8 cellular contexts compared by ENCODE assay signal in the genomic region with DNA sequence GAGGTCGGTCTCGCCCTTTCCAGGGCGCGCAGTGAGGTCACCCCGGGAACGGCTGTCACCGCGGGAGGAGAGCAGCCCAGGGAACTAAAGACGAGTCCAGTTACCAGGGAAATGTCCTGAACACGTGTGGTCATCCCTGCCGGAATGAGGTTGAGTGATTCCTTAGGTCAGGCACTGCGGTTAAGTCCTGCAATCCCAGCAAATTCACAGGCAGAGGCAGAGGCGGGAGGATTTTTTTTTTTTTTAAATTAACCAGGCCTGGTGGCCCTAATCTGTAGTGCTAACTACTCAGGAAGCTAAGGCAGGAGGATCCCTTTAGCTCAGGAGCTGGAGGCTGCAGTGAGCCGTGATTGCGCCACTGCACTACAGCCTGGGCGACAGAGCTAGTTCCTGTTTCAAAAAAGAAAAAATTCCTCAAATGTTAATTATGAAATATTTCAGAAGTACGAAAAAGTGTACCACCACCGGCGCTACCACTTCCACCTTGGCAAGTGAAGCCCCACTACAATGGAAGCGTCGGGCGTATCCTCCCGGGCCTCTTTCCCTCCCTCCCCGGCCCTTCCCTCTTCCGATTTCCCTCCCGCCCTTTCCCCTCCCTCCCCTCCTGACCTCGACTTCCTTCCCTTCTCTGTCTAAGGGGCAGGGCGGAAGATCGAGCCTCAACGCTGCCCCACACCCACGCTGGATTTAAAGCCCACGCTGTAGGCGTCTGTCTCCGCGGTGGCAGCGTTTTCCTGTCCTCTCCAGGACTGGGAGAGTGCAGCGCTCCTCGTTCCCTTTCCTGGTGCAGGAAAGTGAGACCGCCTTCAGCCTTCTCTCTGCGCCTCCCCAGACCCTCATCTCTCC. TPM values are rescaled to one million over a fixed set of nuclear protein-coding genes. Genes with fewer than 3 reads are reported as not detected.
DNase-seq lines count a peak whose midpoint lies in the region; ATAC-seq and TF ChIP-seq lines count a peak whose summit lies in the region.

No MANE protein-coding gene starts in this region.

- peaks cover 0 to 16% (median 0%) of the 10 kb centered on the region in 4 donors for H3K27me3 ChIP-seq in esophagus squamous epithelium

- TF ChIP-seq CTCF in HFF-Myc (IDR thresholded peaks at IDR 0.05; ENCODE audit: low read depth, low read length, missing control alignments) = no peak
- peak in 1 of 6 experiments; percentile 12 for TF ChIP-seq CTCF in esophagus squamous epithelium (IDR thresholded peaks at IDR 0.05)

- DNase-seq in AG08395 (ENCODE audit: low spot score) (peak; percentile 66), HFF-Myc (ENCODE audit: extremely low read depth, low read depth) (no peak), esophagus squamous epithelium (lab: John Stamatoyannopoulos, UW) (no peak), mucosa of gallbladder (ENCODE audit: low spot score) (peak; percentile 61), ureter (ENCODE audit: low spot score) (peak; percentile 76), GM19238 (ENCODE audit: insufficient read length, low spot score) (no peak)
- peak; percentile 19 to 38 for DNase-seq in activated CD4-positive, alpha-beta T cell treated with anti-CD3 and anti-CD28 coated beads, Interleukin-2, amount 50 U/mL, for 48 hours

- intact Hi-C loops in esophagus squamous epithelium (cut with DNase I) = no loop called here

- peaks cover 3 to 23% (median 8%) of the 10 kb centered on the region in 3 donors for H3K4me1 ChIP-seq in esophagus squamous epithelium

- TF ChIP-seq POLR2A in esophagus squamous epithelium (IDR thresholded peaks at IDR 0.05) = no peak

- H3K4me3 ChIP-seq in HFF-Myc (replicated peaks; ENCODE audit: low read depth, low read length) = peak overlapping the region; percentile 8
- peak overlapping the region; percentile 28 to 65 (median 50) for H3K4me3 ChIP-seq in esophagus squamous epithelium

- no peak for ATAC-seq in GM18907 (IDR thresholded peaks at IDR 0.05; ENCODE audit: unreplicated experiment)

- peaks cover 0 to 7% (median 0%) of the 10 kb centered on the region in 3 donors for H3K9me3 ChIP-seq in esophagus squamous epithelium

- H3K36me3 ChIP-seq in esophagus squamous epithelium = no peaks in the 10 kb centered on the region

- H3K27ac ChIP-seq in esophagus squamous epithelium = peak overlapping the region; percentile 25 to 79 (median 74)

- WGBS in esophagus squamous epithelium, 2 donors = 7 to 11% methylated on average over 39 of the region's 40 CpGs

RNA-seq across cellular contexts. Expression of a gene that starts 27.3 kb away (rescaled TPM):
- 10 to 100 TPM in 2 of 4 donors, 1 to 10 TPM in 2; 1.4 to 12.4 (median 10.1) TPM for total RNA-seq in esophagus squamous epithelium
- 12.3 TPM for total RNA-seq in mucosa of gallbladder
- 24.4 TPM for total RNA-seq in ureter

Comparison
In these comparisons a context has a peak if more than half of its experiments do, and no peak if none do; other contexts are left out.
1. DNase-seq: peak in AG08395 (single experiment), activated CD4-positive, alpha-beta T cell treated with anti-CD3 and anti-CD28 coated beads, Interleukin-2, amount 50 U/mL, for 48 hours (2 of 2), mucosa of gallbladder (single experiment) and ureter (single experiment); none in HFF-Myc (single experiment), esophagus squamous epithelium (single experiment) and GM19238 (single experiment).